Comparison of ENCODE assay signal across 1 cellular context in the genomic region with DNA sequence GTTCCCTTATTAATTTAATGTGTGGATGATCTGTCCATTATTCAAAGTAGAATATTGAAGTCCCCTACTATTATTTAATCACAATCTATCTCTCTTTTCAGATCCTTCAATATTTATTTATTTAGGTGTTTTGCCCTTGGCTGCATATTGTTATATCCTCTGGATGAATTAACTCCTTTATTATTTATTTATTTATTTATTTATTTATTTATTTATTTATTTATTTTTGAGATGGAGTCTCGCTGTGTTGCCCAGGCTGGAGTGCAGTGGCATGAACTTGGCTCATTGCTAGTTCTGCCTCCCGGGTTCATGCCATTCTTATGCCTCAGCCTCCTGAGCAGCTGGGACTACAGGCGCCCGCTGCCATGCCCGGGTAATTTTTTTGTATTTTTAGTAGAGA.
TF ChIP-seq lines count a peak whose summit lies in the region.

No MANE protein-coding gene starts in this region.

TF ChIP-seq in HEK293, 187 proteins besides CTCF, POLR2A, EP300 and RAD21 (continued from another document and continues in another):
- no peak for TF ChIP-seq SETDB1 (IDR thresholded peaks at IDR 0.05; ENCODE audit: insufficient read length, low read length)
- TF ChIP-seq ZBTB7A (tag by site-specific recombination; IDR thresholded peaks at IDR 0.05; ENCODE audit: low read depth) = no peak
- no peak for TF ChIP-seq ZNF214 (tag by site-specific recombination; IDR thresholded peaks at IDR 0.05; ENCODE audit: borderline replicate concordance)
- TF ChIP-seq ZNF140 (tag by site-specific recombination; IDR thresholded peaks at IDR 0.05) = peak; percentile 75
- TF ChIP-seq, protein P1, sequence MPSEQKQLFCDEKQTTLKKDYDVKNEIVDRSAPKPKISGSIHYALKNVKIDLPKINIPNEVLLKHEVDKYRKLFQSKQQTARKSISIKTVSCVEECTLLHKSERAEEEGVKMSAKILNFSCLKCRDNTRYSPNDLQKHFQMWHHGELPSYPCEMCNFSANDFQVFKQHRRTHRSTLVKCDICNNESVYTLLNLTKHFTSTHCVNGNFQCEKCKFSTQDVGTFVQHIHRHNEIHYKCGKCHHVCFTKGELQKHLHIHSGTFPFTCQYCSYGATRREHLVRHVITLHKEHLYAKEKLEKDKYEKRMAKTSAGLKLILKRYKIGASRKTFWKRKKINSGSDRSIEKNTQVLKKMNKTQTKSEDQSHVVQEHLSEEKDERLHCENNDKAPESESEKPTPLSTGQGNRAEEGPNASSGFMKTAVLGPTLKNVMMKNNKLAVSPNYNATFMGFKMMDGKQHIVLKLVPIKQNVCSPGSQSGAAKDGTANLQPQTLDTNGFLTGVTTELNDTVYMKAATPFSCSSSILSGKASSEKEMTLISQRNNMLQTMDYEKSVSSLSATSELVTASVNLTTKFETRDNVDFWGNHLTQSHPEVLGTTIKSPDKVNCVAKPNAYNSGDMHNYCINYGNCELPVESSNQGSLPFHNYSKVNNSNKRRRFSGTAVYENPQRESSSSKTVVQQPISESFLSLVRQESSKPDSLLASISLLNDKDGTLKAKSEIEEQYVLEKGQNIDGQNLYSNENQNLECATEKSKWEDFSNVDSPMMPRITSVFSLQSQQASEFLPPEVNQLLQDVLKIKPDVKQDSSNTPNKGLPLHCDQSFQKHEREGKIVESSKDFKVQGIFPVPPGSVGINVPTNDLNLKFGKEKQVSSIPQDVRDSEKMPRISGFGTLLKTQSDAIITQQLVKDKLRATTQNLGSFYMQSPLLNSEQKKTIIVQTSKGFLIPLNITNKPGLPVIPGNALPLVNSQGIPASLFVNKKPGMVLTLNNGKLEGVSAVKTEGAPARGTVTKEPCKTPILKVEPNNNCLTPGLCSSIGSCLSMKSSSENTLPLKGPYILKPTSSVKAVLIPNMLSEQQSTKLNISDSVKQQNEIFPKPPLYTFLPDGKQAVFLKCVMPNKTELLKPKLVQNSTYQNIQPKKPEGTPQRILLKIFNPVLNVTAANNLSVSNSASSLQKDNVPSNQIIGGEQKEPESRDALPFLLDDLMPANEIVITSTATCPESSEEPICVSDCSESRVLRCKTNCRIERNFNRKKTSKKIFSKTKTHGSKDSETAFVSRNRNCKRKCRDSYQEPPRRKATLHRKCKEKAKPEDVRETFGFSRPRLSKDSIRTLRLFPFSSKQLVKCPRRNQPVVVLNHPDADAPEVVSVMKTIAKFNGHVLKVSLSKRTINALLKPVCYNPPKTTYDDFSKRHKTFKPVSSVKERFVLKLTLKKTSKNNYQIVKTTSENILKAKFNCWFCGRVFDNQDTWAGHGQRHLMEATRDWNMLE (tag by site-specific recombination; conservative IDR thresholded peaks at IDR 0.05; ENCODE audit: low read depth) = peak; percentile 84
- TF ChIP-seq ZNF133 (tag by site-specific recombination; IDR thresholded peaks at IDR 0.05) = no peak
- peak; percentile 84 for TF ChIP-seq ZNF426 (tag by site-specific recombination; IDR thresholded peaks at IDR 0.05)
- no peak for TF ChIP-seq ZNF174 (tag by site-specific recombination; IDR thresholded peaks at IDR 0.05)
- TF ChIP-seq ZNF658 (tag by site-specific recombination; IDR thresholded peaks at IDR 0.05) = no peak
- TF ChIP-seq, protein P2, sequence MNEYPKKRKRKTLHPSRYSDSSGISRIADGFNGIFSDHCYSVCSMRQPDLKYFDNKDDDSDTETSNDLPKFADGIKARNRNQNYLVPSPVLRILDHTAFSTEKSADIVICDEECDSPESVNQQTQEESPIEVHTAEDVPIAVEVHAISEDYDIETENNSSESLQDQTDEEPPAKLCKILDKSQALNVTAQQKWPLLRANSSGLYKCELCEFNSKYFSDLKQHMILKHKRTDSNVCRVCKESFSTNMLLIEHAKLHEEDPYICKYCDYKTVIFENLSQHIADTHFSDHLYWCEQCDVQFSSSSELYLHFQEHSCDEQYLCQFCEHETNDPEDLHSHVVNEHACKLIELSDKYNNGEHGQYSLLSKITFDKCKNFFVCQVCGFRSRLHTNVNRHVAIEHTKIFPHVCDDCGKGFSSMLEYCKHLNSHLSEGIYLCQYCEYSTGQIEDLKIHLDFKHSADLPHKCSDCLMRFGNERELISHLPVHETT (tag by site-specific recombination; IDR thresholded peaks at IDR 0.05) = no peak
- TF ChIP-seq ZNF350 (tag by site-specific recombination; IDR thresholded peaks at IDR 0.05) = no peak
- TF ChIP-seq ZNF239 (tag by site-specific recombination; IDR thresholded peaks at IDR 0.05) = no peak
- TF ChIP-seq SP3 (tag by site-specific recombination; IDR thresholded peaks at IDR 0.05) = no peak
- no peak for TF ChIP-seq ZNF585B (tag by site-specific recombination; IDR thresholded peaks at IDR 0.05)
- TF ChIP-seq ZSCAN30 (tag by site-specific recombination; IDR thresholded peaks at IDR 0.05) = no peak
- 0 out of 2 replicates have a peak, but pooled peaks have one; percentile 47 for TF ChIP-seq ZNF560 (tag by site-specific recombination; IDR thresholded peaks at IDR 0.05; ENCODE audit: borderline replicate concordance)
- TF ChIP-seq ZNF37A (tag by site-specific recombination; IDR thresholded peaks at IDR 0.05) = no peak
- TF ChIP-seq ZIC2 (tag by site-specific recombination; IDR thresholded peaks at IDR 0.05) = no peak
- TF ChIP-seq ZFHX2 (tag by site-specific recombination; conservative IDR thresholded peaks at IDR 0.05) = no peak
- TF ChIP-seq ZNF623 (tag by site-specific recombination; IDR thresholded peaks at IDR 0.05) = peak; percentile 61
- TF ChIP-seq, protein P3, sequence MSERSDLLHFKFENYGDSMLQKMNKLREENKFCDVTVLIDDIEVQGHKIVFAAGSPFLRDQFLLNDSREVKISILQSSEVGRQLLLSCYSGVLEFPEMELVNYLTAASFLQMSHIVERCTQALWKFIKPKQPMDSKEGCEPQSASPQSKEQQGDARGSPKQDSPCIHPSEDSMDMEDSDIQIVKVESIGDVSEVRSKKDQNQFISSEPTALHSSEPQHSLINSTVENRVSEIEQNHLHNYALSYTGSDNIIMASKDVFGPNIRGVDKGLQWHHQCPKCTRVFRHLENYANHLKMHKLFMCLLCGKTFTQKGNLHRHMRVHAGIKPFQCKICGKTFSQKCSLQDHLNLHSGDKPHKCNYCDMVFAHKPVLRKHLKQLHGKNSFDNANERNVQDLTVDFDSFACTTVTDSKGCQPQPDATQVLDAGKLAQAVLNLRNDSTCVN (tag by site-specific recombination; optimal IDR thresholded peaks at IDR 0.05) = no peak
- no peak for TF ChIP-seq HOXD13 (CRISPR knock-in tag; IDR thresholded peaks at IDR 0.05; ENCODE audit: borderline replicate concordance)
- TF ChIP-seq, protein P4, sequence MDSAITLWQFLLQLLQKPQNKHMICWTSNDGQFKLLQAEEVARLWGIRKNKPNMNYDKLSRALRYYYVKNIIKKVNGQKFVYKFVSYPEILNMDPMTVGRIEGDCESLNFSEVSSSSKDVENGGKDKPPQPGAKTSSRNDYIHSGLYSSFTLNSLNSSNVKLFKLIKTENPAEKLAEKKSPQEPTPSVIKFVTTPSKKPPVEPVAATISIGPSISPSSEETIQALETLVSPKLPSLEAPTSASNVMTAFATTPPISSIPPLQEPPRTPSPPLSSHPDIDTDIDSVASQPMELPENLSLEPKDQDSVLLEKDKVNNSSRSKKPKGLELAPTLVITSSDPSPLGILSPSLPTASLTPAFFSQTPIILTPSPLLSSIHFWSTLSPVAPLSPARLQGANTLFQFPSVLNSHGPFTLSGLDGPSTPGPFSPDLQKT (IDR thresholded peaks at IDR 0.05; ENCODE audit: borderline replicate concordance, low read depth, low read length) = no peak
- no peak for TF ChIP-seq ZNF146 (tag by site-specific recombination; IDR thresholded peaks at IDR 0.05)
- TF ChIP-seq ZXDB (tag by site-specific recombination; IDR thresholded peaks at IDR 0.05) = peak; percentile 59
- TF ChIP-seq, protein P5, sequence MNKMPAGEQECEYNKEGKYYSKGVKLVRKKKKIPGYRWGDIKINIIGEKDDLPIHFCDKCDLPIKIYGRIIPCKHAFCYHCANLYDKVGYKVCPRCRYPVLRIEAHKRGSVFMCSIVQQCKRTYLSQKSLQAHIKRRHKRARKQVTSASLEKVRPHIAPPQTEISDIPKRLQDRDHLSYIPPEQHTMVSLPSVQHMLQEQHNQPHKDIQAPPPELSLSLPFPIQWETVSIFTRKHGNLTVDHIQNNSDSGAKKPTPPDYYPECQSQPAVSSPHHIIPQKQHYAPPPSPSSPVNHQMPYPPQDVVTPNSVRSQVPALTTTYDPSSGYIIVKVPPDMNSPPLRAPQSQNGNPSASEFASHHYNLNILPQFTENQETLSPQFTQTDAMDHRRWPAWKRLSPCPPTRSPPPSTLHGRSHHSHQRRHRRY (tag by site-specific recombination; IDR thresholded peaks at IDR 0.05) = no peak
- TF ChIP-seq ZBTB8A (tag by site-specific recombination; IDR thresholded peaks at IDR 0.05) = peak; percentile 63
- peak; percentile 87 for TF ChIP-seq ZNF394 (tag by site-specific recombination; IDR thresholded peaks at IDR 0.05; ENCODE audit: borderline replicate concordance)
- TF ChIP-seq TRIM28 (IDR thresholded peaks at IDR 0.05; ENCODE audit: borderline replicate concordance, low read length) = no peak
- TF ChIP-seq ZNF549 (tag by site-specific recombination; IDR thresholded peaks at IDR 0.05) = no peak
- TF ChIP-seq AEBP2 (tag by site-specific recombination; IDR thresholded peaks at IDR 0.05; ENCODE audit: borderline replicate concordance) = 0 out of 2 replicates have a peak, but pooled peaks have one; percentile 59
- no peak for TF ChIP-seq ZNF274 (IDR thresholded peaks at IDR 0.05; ENCODE audit: low read length)
- TF ChIP-seq ZNF274 (tag by site-specific recombination; IDR thresholded peaks at IDR 0.05; ENCODE audit: borderline replicate concordance) = no peak
- TF ChIP-seq ZNF175 (tag by site-specific recombination; IDR thresholded peaks at IDR 0.05) = no peak
- TF ChIP-seq, protein P6, sequence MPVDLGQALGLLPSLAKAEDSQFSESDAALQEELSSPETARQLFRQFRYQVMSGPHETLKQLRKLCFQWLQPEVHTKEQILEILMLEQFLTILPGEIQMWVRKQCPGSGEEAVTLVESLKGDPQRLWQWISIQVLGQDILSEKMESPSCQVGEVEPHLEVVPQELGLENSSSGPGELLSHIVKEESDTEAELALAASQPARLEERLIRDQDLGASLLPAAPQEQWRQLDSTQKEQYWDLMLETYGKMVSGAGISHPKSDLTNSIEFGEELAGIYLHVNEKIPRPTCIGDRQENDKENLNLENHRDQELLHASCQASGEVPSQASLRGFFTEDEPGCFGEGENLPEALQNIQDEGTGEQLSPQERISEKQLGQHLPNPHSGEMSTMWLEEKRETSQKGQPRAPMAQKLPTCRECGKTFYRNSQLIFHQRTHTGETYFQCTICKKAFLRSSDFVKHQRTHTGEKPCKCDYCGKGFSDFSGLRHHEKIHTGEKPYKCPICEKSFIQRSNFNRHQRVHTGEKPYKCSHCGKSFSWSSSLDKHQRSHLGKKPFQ (tag by site-specific recombination; IDR thresholded peaks at IDR 0.05) = no peak
- TF ChIP-seq MEIS1 (CRISPR knock-in tag; IDR thresholded peaks at IDR 0.05; ENCODE audit: borderline replicate concordance) = no peak
- peak; percentile 41; the same call in 1 of the 2 replicates for TF ChIP-seq REST (tag by site-specific recombination; IDR thresholded peaks at IDR 0.05)
- TF ChIP-seq ZNF660 (tag by site-specific recombination; IDR thresholded peaks at IDR 0.05) = no peak
- TF ChIP-seq ZBTB44 (tag by site-specific recombination; IDR thresholded peaks at IDR 0.05) = no peak
- TF ChIP-seq, protein P7, sequence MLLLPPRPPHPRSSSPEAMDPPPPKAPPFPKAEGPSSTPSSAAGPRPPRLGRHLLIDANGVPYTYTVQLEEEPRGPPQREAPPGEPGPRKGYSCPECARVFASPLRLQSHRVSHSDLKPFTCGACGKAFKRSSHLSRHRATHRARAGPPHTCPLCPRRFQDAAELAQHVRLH (tag by site-specific recombination; IDR thresholded peaks at IDR 0.05) = no peak
- TF ChIP-seq ZNF521 (tag by site-specific recombination; IDR thresholded peaks at IDR 0.05) = no peak
